ENCODE assay signal across 8 cellular contexts in the genomic region with DNA sequence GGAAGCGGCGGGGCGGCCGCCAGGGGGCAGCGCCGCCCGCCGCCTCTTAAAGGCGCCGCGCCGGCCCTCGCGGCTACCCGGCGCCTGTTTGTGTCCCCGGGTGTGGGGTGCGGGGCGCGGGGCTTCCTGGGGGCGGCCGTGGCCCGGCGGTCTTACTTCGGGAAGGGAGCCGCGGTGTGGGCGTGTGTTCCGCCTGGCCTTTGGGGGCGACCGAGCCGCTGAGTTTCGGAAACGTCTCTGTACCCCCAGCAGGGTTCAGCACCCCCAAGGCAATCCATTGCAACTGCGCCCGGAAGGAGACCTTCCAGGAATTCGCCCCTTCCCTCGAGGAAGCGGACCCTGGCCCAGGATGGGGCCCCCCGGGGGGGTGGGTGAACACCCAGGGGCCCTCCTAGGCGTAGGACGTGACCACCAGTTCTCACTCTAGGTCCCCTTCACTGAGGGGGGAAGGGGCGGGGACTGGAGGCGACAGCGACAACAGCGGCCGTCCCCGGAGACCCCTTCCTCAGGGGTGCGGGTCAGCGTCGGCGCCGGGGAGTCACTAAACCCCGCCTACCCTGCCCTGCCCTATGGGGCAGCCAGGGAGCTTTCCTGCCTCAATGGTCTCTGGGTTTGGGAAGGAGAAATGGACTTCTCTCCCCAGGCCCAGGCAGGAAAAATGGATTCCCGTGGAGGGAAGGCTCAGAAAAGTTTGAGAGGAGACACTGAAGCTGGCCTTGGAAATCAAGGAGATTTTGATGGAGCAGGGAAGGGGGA. TPM values are rescaled to one million over a fixed set of nuclear protein-coding genes. Genes with fewer than 3 reads are reported as not detected.
DNase-seq lines count a peak whose midpoint lies in the region; ATAC-seq and TF ChIP-seq lines count a peak whose summit lies in the region.

Gene ITPK1 (minus strand): TSS at position 6 of the 756 bp plus-strand sequence. CDS start 762 bp downstream, outside the sequence.

- peak within 1 kb of the TSS; percentile 47 to 76 for H3K4me3 ChIP-seq in CD4-positive, alpha-beta memory T cell (ENCODE audit: low read length in 2 of 2)
- H3K4me3 ChIP-seq in heart left ventricle = peak within 1 kb of the TSS; percentile 74 to 96 (median 88)
- peak within 1 kb of the TSS; percentile 88 to 92 for H3K4me3 ChIP-seq in vagina

- 0 to 5% (median 0%) methylated on average over 13 to 55 of the region's 55 CpGs for WGBS in heart left ventricle, 4 donors

- peak; percentile 55 for ATAC-seq in HG03342 (IDR thresholded peaks at IDR 0.05; ENCODE audit: unreplicated experiment)
- peak in 2 of 4 donors; percentile 34 to 60 for ATAC-seq in heart left ventricle

- intact Hi-C loops in CD4-positive, alpha-beta memory T cell (cut with micrococcal nuclease) = loop anchor here (1.0 to 2.0 kb wide), 3 partner anchors 13 to 322 kb away; partner anchors contain the start of genes GOLGA5, LYSET and MOAP1
- intact Hi-C loops in heart left ventricle (cut with DNase I) = loop anchor here in 5 of 10 donors (1.0 to 10.0 kb wide), 9 partner anchors 16 to 164 kb away; partner anchors contain the start of gene MOAP1 (in 1 of the 5)
- intact Hi-C loops in vagina (cut with DNase I) = loop anchor here (10.0 kb wide), 1 partner anchor 71 kb away; no protein-coding TSS in a partner anchor

- DNase-seq in CD4-positive, alpha-beta memory T cell = peak; percentile 54 to 69 (median 58)
- DNase-seq in GM19238 (ENCODE audit: insufficient read length, low spot score) (peak; percentile 83), RWPE1 (ENCODE audit: low spot score) (peak; percentile 54), heart left ventricle (peak; percentile 48 to 78 (median 63)), pons (ENCODE audit: low spot score) (peak; percentile 52), vagina (ENCODE audit: extremely low spot score in 2 of 2) (no peak)

- H3K27ac Mint-ChIP-seq in CD4-positive, alpha-beta memory T cell = peak within 1 kb of the TSS; percentile 72 to 91 (median 77)
- peak within 1 kb of the TSS; percentile 54 for H3K27ac Mint-ChIP-seq in activated naive CD8-positive, alpha-beta T cell

- H3K4me3 Mint-ChIP-seq in CD4-positive, alpha-beta memory T cell = peak within 1 kb of the TSS; percentile 82 to 92 (median 88)
- peak within 1 kb of the TSS; percentile 87 for H3K4me3 Mint-ChIP-seq in activated naive CD8-positive, alpha-beta T cell

- POLR2A ChIA-PET in CD4-positive, alpha-beta memory T cell (lab: Charles Lee; ENCODE audit: partially characterized antibody) = interaction anchor here (0.8 to 5.2 kb wide), 9 partner anchors 10 to 267 kb away, joined by 3 to 51 read pairs (median 6); partner anchors contain the start of genes GON7, LYSET, MOAP1 and UBR7
- POLR2A ChIA-PET in RWPE1 (lab: Yijun Ruan, JAX; ENCODE audit: low non-redundant PET) = no interaction called here

- H3K4me1 ChIP-seq in CD4-positive, alpha-beta memory T cell (ENCODE audit: insufficient read depth, low read length) = peaks cover 38% of the 10 kb centered on the region
- H3K4me1 ChIP-seq in heart left ventricle (peaks cover 0 to 53% (median 32%) of the 10 kb centered on the region in 12 donors), vagina (peaks cover 47% of the 10 kb centered on the region)

- H3K4me1 Mint-ChIP-seq in CD4-positive, alpha-beta memory T cell = peaks cover 19 to 28% (median 21%) of the 10 kb centered on the region in 4 donors
- peaks cover 26% of the 10 kb centered on the region for H3K4me1 Mint-ChIP-seq in activated naive CD8-positive, alpha-beta T cell (ENCODE audit: low read depth)

- CTCF ChIA-PET in CD4-positive, alpha-beta memory T cell (lab: Charles Lee; ENCODE audit: partially characterized antibody) = interaction anchor here (0.5 to 5.9 kb wide), 14 partner anchors 9 to 216 kb away, joined by 3 to 105 read pairs (median 4); partner anchors contain the start of genes GON7, LYSET, MOAP1 and UBR7
- CTCF ChIA-PET in RWPE1 (lab: Yijun Ruan, JAX) = interaction anchor here (0.6 to 1.0 kb wide), 6 partner anchors 12 to 231 kb away, joined by 3 to 4 read pairs (median 3); no protein-coding TSS in a partner anchor

- H3K36me3 Mint-ChIP-seq in CD4-positive, alpha-beta memory T cell = peaks cover 0 to 2% of the 10 kb centered on the region in 2 donors
- no peaks in the 10 kb centered on the region for H3K36me3 Mint-ChIP-seq in activated naive CD8-positive, alpha-beta T cell

- no peaks in the 10 kb centered on the region for H3K36me3 ChIP-seq in CD4-positive, alpha-beta memory T cell (ENCODE audit: insufficient read depth, low read length)
- H3K36me3 ChIP-seq in heart left ventricle = no peaks in the 10 kb centered on the region
- no peaks in the 10 kb centered on the region for H3K36me3 ChIP-seq in vagina

- H3K27me3 Mint-ChIP-seq in CD4-positive, alpha-beta memory T cell = no peaks in the 10 kb centered on the region
- no peaks in the 10 kb centered on the region for H3K27me3 Mint-ChIP-seq in activated naive CD8-positive, alpha-beta T cell

- peak within 1 kb of the TSS; percentile 79 for H3K27ac ChIP-seq in CD4-positive, alpha-beta memory T cell (ENCODE audit: low read depth, low read length)
- peak within 1 kb of the TSS; percentile 96 for H3K27ac ChIP-seq in RWPE1
- H3K27ac ChIP-seq in heart left ventricle = peak within 1 kb of the TSS; percentile 95 to 99 (median 98)
- H3K27ac ChIP-seq in vagina = peak within 1 kb of the TSS; percentile 98

- no peaks in the 10 kb centered on the region for H3K9me3 ChIP-seq in CD4-positive, alpha-beta memory T cell (ENCODE audit: control insufficient read depth in 1 of 2, low read length in 2 of 2)
- H3K9me3 ChIP-seq in heart left ventricle (no peaks in the 10 kb centered on the region), vagina (no peaks in the 10 kb centered on the region)

- TF ChIP-seq POLR2A in heart left ventricle (IDR thresholded peaks at IDR 0.05) (no peak), vagina (IDR thresholded peaks at IDR 0.05) (no peak)

- H3K27me3 ChIP-seq in CD4-positive, alpha-beta memory T cell (ENCODE audit: insufficient read depth, low read length) = no peaks in the 10 kb centered on the region
- no peaks in the 10 kb centered on the region for H3K27me3 ChIP-seq in heart left ventricle
- no peaks in the 10 kb centered on the region for H3K27me3 ChIP-seq in vagina

- peaks cover 0 to 1% (median 0%) of the 10 kb centered on the region in 8 donors for H3K9me3 Mint-ChIP-seq in CD4-positive, alpha-beta memory T cell
- H3K9me3 Mint-ChIP-seq in activated naive CD8-positive, alpha-beta T cell (ENCODE audit: low read depth) = no peaks in the 10 kb centered on the region

- TF ChIP-seq CTCF in RWPE1 (conservative IDR thresholded peaks at IDR 0.05; ENCODE audit: low read depth) (peak; percentile 83), heart left ventricle (IDR thresholded peaks at IDR 0.05) (peak in 6 of 12 donors; percentile 6 to 46 (median 42)), vagina (IDR thresholded peaks at IDR 0.05) (peak in 2 of 3 experiments; percentile 22 to 28)

RNA-seq across cellular contexts. Expression of gene ITPK1, which starts in this region (rescaled TPM):
- total RNA-seq in CD4-positive, alpha-beta memory T cell = 10 to 100 TPM; 26.8 to 30.0 TPM
- 10 to 100 TPM; 12.5 to 26.9 TPM for polyA plus RNA-seq in CD4-positive, alpha-beta memory T cell
- total RNA-seq in heart left ventricle = 100 to 1,000 TPM in 3 of 9 donors, 10 to 100 TPM in 6; 71.7 to 152 (median 91.0) TPM
- 100 to 1,000 TPM in 1 of 2 donors, 10 to 100 TPM in 1; 44.5 to 158 TPM for polyA plus RNA-seq in heart left ventricle
- 49.6 TPM for total RNA-seq in vagina

Comparison
In these comparisons a context has a peak if more than half of its experiments do, and no peak if none do; other contexts are left out.
1. DNase-seq: peak in CD4-positive, alpha-beta memory T cell (5 of 5), GM19238 (single experiment), RWPE1 (single experiment), heart left ventricle (5 of 5) and pons (single experiment); none in vagina (0 of 2).
2. Peak in every context shown above with its lines, with median percentiles within 50 percentile points of each other: H3K27ac ChIP-seq and H3K4me3 ChIP-seq.